Comparison of ENCODE assay signal across 29 cellular contexts in genomic region chr15:84904409-84904808, GRCh38. TPM values are rescaled to one million over a fixed set of nuclear protein-coding genes. Genes with fewer than 3 reads are reported as not detected.
DNase-seq lines count a peak whose midpoint lies in the region; ATAC-seq, FAIRE-seq and TF ChIP-seq lines count a peak whose summit lies in the region.
"Had no signal": no experiment of that assay in that cellular context is flagged by ENCODE, and none has a peak within 500 bp of the region (broad histone marks: within the 10 kb centered on the region; RNA-seq: fewer than 3 reads in every experiment).

No MANE protein-coding gene starts in this region.

- DNase-seq in ascending aorta (ENCODE audit: low spot score in 2 of 2) (no peak), cardiac muscle cell (ENCODE audit: low read depth in 1 of 2, low spot score in 1 of 2) (no peak), D721Med (ENCODE audit: insufficient read length, low spot score) (no peak), iPS-NIHi11 (ENCODE audit: low spot score) (no peak), HK-2 (ENCODE audit: unreplicated experiment) (no peak)
- DNase-seq: activated CD4-positive, alpha-beta memory T cell treated with anti-CD3 and anti-CD28 coated beads for 36 hours; activated CD8-positive, alpha-beta memory T cell treated with anti-CD3 and anti-CD28 coated beads, Interleukin-2, amount 50 U/mL, for 48 hours; DMS79 treated with DMSO at 0.1 percent for 48 hours; GF-D8; mammary epithelial cell; MM.1S; NCI-H2029 treated with DMSO at 0.1 percent for 48 hours; NCI-H226; stimulated activated CD4-positive, alpha-beta T cell treated with anti-CD3 and anti-CD28 coated beads, Interleukin-12 subunit alpha, Interleukin-12 subunit beta, amount 100 ng/mL, for 4 hours; stimulated activated CD4-positive, alpha-beta T cell treated with anti-CD3 and anti-CD28 coated beads, Interleukin-4, amount 100 ng/mL, for 24 hours; T-cell had no signal

- peak overlapping the region; percentile 58 to 90 for H3K27ac ChIP-seq in ascending aorta
- peak overlapping the region; percentile 89 for H3K27ac ChIP-seq in cardiac muscle cell
- H3K27ac ChIP-seq in skeletal muscle tissue (ENCODE audit: low read depth, low read length), result peak overlapping the region; percentile 59
- H3K27ac ChIP-seq: C4-2B, KMS-11, SJSA1 had no signal

- FAIRE-seq in D721Med (lab: Jason Lieb, UNC), result no peak
- FAIRE-seq: GM18507, TTC549 had no signal

- TF ChIP-seq CTCF in ascending aorta (IDR thresholded peaks at IDR 0.05) (no peak), cardiac muscle cell (IDR thresholded peaks at IDR 0.05; ENCODE audit: low read depth, low read length) (no peak), nephron (IDR thresholded peaks at IDR 0.05; ENCODE audit: unreplicated experiment in 3 of 3) (no peak), D721Med (IDR thresholded peaks at IDR 0.05; ENCODE audit: insufficient read depth, missing control alignments) (no peak)

- H3K36me3 ChIP-seq in ascending aorta, result no peaks in the 10 kb centered on the region
- no peaks in the 10 kb centered on the region for H3K36me3 ChIP-seq in cardiac muscle cell
- no peaks in the 10 kb centered on the region for H3K36me3 ChIP-seq in skeletal muscle tissue (ENCODE audit: control insufficient read depth in 3 of 3, insufficient read depth in 3 of 3, low read length in 3 of 3)
- H3K36me3 ChIP-seq: SJSA1 had no signal

- H3K27me3 Mint-ChIP-seq in nephron (ENCODE audit: low read depth), result peaks cover 12% of the 10 kb centered on the region
- H3K27me3 Mint-ChIP-seq: activated CD4-positive, alpha-beta memory T cell treated with anti-CD3 and anti-CD28 coated beads for 36 hours; activated naive CD8-positive, alpha-beta T cell had no signal

- no peaks in the 10 kb centered on the region for H3K36me3 Mint-ChIP-seq in nephron (ENCODE audit: low read depth)
- H3K36me3 Mint-ChIP-seq: activated CD4-positive, alpha-beta memory T cell treated with anti-CD3 and anti-CD28 coated beads for 36 hours; stimulated activated effector memory CD8-positive, alpha-beta T cell treated with anti-CD3 and anti-CD28 coated beads, Interleukin-12 subunit alpha, Interleukin-12 subunit beta, amount 100 ng/mL, for 72 hours; T-cell had no signal

- H3K27me3 ChIP-seq in ascending aorta, result no peaks in the 10 kb centered on the region
- H3K27me3 ChIP-seq in cardiac muscle cell, result no peaks in the 10 kb centered on the region
- no peaks in the 10 kb centered on the region for H3K27me3 ChIP-seq in skeletal muscle tissue (ENCODE audit: control insufficient read depth in 3 of 3, insufficient read depth in 3 of 3, low read length in 3 of 3)
- H3K27me3 ChIP-seq: SJSA1 had no signal

- H3K4me1 ChIP-seq in ascending aorta (peaks cover 13 to 19% of the 10 kb centered on the region in 2 donors), cardiac muscle cell (ENCODE audit: low read depth) (peaks cover 17% of the 10 kb centered on the region), skeletal muscle tissue (ENCODE audit: control insufficient read depth in 3 of 3, insufficient read depth in 3 of 3, low read length in 3 of 3) (peaks cover 18 to 22% (median 22%) of the 10 kb centered on the region in 3 donors)
- H3K4me1 ChIP-seq: SJSA1 had no signal

- H3K9me3 Mint-ChIP-seq in nephron, result peaks cover 6% of the 10 kb centered on the region
- H3K9me3 Mint-ChIP-seq: activated CD4-positive, alpha-beta memory T cell treated with anti-CD3 and anti-CD28 coated beads for 36 hours; activated T-helper 2 cell treated with anti-CD3 and anti-CD28 coated beads, Interferon-gamma antibody, Interleukin-2, Interleukin-4, amounts not matched to agents 10 μg/mL and 5 μg/mL and 100 μg/mL, durations not matched to agents 14 hours and 24 hours and 36 hours; stimulated activated effector memory CD8-positive, alpha-beta T cell treated with anti-CD3 and anti-CD28 coated beads, Interleukin-12 subunit alpha, Interleukin-12 subunit beta, amount 100 ng/mL, for 72 hours had no signal

- H3K9ac ChIP-seq in skeletal muscle tissue (ENCODE audit: low read depth in 1 of 3, low read length in 3 of 3), result peak overlapping the region; percentile 3 to 70 (median 57)
- H3K9ac ChIP-seq: KMS-11 had no signal

- H3K9me3 ChIP-seq in ascending aorta (no peaks in the 10 kb centered on the region), cardiac muscle cell (ENCODE audit: low read depth) (no peaks in the 10 kb centered on the region), skeletal muscle tissue (ENCODE audit: control insufficient read depth in 3 of 3, low read length in 3 of 3) (no peaks in the 10 kb centered on the region)
- H3K9me3 ChIP-seq: SJSA1 had no signal

- no peak for ATAC-seq in GM21529 (IDR thresholded peaks at IDR 0.05; ENCODE audit: unreplicated experiment)
- ATAC-seq: activated CD4-positive, CD25-positive, alpha-beta regulatory T cell treated with anti-CD3 and anti-CD28 coated beads, Interleukin-2, amount 50 U/mL, for 24 hours; stimulated activated effector memory CD8-positive, alpha-beta T cell treated with anti-CD3 and anti-CD28 coated beads, Interleukin-12 subunit alpha, Interleukin-12 subunit beta, amount 100 ng/mL, for 72 hours; T-cell had no signal

- intact Hi-C loops in ascending aorta (cut with DNase I), result no loop called here

- H3K4me3 ChIP-seq in ascending aorta, result no peak overlapping the region
- no peak overlapping the region for H3K4me3 ChIP-seq in cardiac muscle cell
- no peak overlapping the region for H3K4me3 ChIP-seq in skeletal muscle tissue (ENCODE audit: low read length in 3 of 3)
- H3K4me3 ChIP-seq: SJSA1 had no signal

- H3K4me1 Mint-ChIP-seq in nephron, result peaks cover 27% of the 10 kb centered on the region
- H3K4me1 Mint-ChIP-seq: stimulated activated effector memory CD8-positive, alpha-beta T cell treated with anti-CD3 and anti-CD28 coated beads, Interleukin-12 subunit alpha, Interleukin-12 subunit beta, amount 100 ng/mL, for 72 hours; T-cell had no signal

- no peak overlapping the region for H3K4me3 Mint-ChIP-seq in nephron
- H3K4me3 Mint-ChIP-seq: activated CD4-positive, alpha-beta memory T cell treated with anti-CD3 and anti-CD28 coated beads for 36 hours; activated naive CD8-positive, alpha-beta T cell; stimulated activated effector memory CD8-positive, alpha-beta T cell treated with anti-CD3 and anti-CD28 coated beads, Interleukin-12 subunit alpha, Interleukin-12 subunit beta, amount 100 ng/mL, for 72 hours; T-cell had no signal

- peak overlapping the region in 2 of 3 experiments; percentile 79 to 83 for H3K27ac Mint-ChIP-seq in nephron
- H3K27ac Mint-ChIP-seq: activated CD4-positive, alpha-beta memory T cell treated with anti-CD3 and anti-CD28 coated beads for 36 hours; activated naive CD8-positive, alpha-beta T cell; activated T-helper 2 cell treated with anti-CD3 and anti-CD28 coated beads, Interferon-gamma antibody, Interleukin-2, Interleukin-4, amounts not matched to agents 10 μg/mL and 5 μg/mL and 100 μg/mL, durations not matched to agents 14 hours and 24 hours and 36 hours; T-cell had no signal

RNA-seq across cellular contexts. Expression of gene SLC28A1, which starts 19.9 kb away (rescaled TPM):
- total RNA-seq in ascending aorta (not detected), cardiac muscle cell (0.24 and 0.81 TPM in 2 replicates), skeletal muscle tissue (0.52 TPM)
- polyA plus RNA-seq in cardiac muscle cell, result 0.41 and 0.45 TPM in 2 replicates
- total RNA-seq: activated CD4-positive, alpha-beta memory T cell treated with anti-CD3 and anti-CD28 coated beads for 36 hours; activated T-helper 2 cell treated with anti-CD3 and anti-CD28 coated beads, Interferon-gamma antibody, Interleukin-2, Interleukin-4, amounts not matched to agents 10 μg/mL and 5 μg/mL and 100 μg/mL, durations not matched to agents 14 hours and 24 hours and 36 hours; SJSA1; T-cell had no signal
- polyA plus RNA-seq: AG04450, mammary epithelial cell had no signal
